In genomic region chr6:83708970-83709747, GRCh38 we compare ENCODE assay signal across 9 cellular contexts. TPM values are rescaled to one million over a fixed set of nuclear protein-coding genes. Genes with fewer than 3 reads are reported as not detected.
DNase-seq lines count a peak whose midpoint lies in the region; ATAC-seq, FAIRE-seq and TF ChIP-seq lines count a peak whose summit lies in the region.
"Had no signal": no experiment of that assay in that cellular context is flagged by ENCODE, and none has a peak within 500 bp of the region (broad histone marks: within the 10 kb centered on the region; RNA-seq: fewer than 3 reads in every experiment).

Gene SNAP91, minus strand, starts transcription at chr6:83709101. Its CDS starts 1,174 bp downstream, at chr6:83707927.

- no peak for TF ChIP-seq EP300 in A549 (IDR thresholded peaks at IDR 0.05)

- H3K27ac ChIP-seq in A549 (peak within 1 kb of the TSS; percentile 35 to 74; a peak in 4 of 6 replicates), GM23248 (no peak within 1 kb of the TSS), aorta (ENCODE audit: low read depth in 1 of 2, low read length in 2 of 2) (no peak within 1 kb of the TSS), Karpas-422 (ENCODE audit: low read length) (no peak within 1 kb of the TSS)

- H3K36me3 Mint-ChIP-seq in effector memory CD8-positive, alpha-beta T cell (ENCODE audit: insufficient read depth) = no peaks in the 10 kb centered on the region
- H3K36me3 Mint-ChIP-seq: activated naive CD4-positive, alpha-beta T cell treated with anti-CD3 and anti-CD28 coated beads, Interleukin-2, amount 50 U/mL, for 24 hours had no signal

- H3K9ac ChIP-seq in GM23248 = no peak within 1 kb of the TSS
- H3K9ac ChIP-seq in Karpas-422 (ENCODE audit: low read length) = no peak within 1 kb of the TSS

- H3K4me3 ChIP-seq in A549 = peak within 1 kb of the TSS; percentile 69
- H3K4me3 ChIP-seq in GM23248 = peak within 1 kb of the TSS; percentile 70
- peak within 1 kb of the TSS; percentile 13 to 66 for H3K4me3 ChIP-seq in aorta (ENCODE audit: low read length in 2 of 2)
- H3K4me3 ChIP-seq in Karpas-422 (ENCODE audit: low read length) = no peak within 1 kb of the TSS

- TF ChIP-seq RAD21 in A549 (conservative IDR thresholded peaks at IDR 0.05 in 1 of 2, IDR thresholded peaks at IDR 0.05 in 1 of 2) = no peak

- H3K9me3 ChIP-seq in A549 (peaks cover 5% of the 10 kb centered on the region; the same call in 2 of the 3 replicates), GM23248 (ENCODE audit: low read depth) (no peaks in the 10 kb centered on the region), aorta (ENCODE audit: control insufficient read depth, low read length) (no peaks in the 10 kb centered on the region), Karpas-422 (ENCODE audit: low read length) (no peaks in the 10 kb centered on the region)

- intact Hi-C loops in aorta (cut with DNase I) = no loop called here

- no peaks in the 10 kb centered on the region for H3F3A ChIP-seq in GM23248 (ENCODE audit: insufficient read depth)

- 27% methylated on average over 11 of the region's 83 CpGs for WGBS in A549 (ENCODE audit: missing lambda C conversion rate)
- 8 to 10% methylated on average over 19 to 32 of the region's 83 CpGs for WGBS in GM23248 (ENCODE audit: low coverage in 1 of 2, low lambda C conversion rate in 2 of 2, missing lambda C conversion rate in 2 of 2), 2 experiments
- WGBS in aorta, 2 donors = 1 to 2% methylated on average over 43 to 83 of the region's 83 CpGs

- peaks cover 0 to 6% of the 10 kb centered on the region in 2 donors for H3K4me1 Mint-ChIP-seq in effector memory CD8-positive, alpha-beta T cell (ENCODE audit: low read depth in 2 of 2)
- H3K4me1 Mint-ChIP-seq: activated naive CD4-positive, alpha-beta T cell treated with anti-CD3 and anti-CD28 coated beads, Interleukin-2, amount 50 U/mL, for 24 hours had no signal

- peaks cover 19 to 54% of the 10 kb centered on the region in 2 donors for H3K27me3 Mint-ChIP-seq in effector memory CD8-positive, alpha-beta T cell

- TF ChIP-seq CTCF in A549 (IDR thresholded peaks at IDR 0.05) = no peak

- DNase-seq in A549 (ENCODE audit: low read depth in 1 of 2, low spot score in 1 of 2) (peak in 1 of 2 experiments; percentile 12), GM23248 (no peak), NCI-H748 treated with DMSO at 0.1 percent for 48 hours (lab: John Stamatoyannopoulos, UW) (peak; percentile 42), middle frontal gyrus (ENCODE audit: extremely low spot score, low spot score) (peak; percentile 42), aorta (peak; percentile 46 to 82), Karpas-422 (no peak), NCI-H1048 (lab: John Stamatoyannopoulos, UW) (no peak)
- no peak for DNase-seq in effector memory CD8-positive, alpha-beta T cell

- in situ Hi-C loops in GM23248 (cut with MboI) = no loop called here

- H4K20me1 ChIP-seq in GM23248 (ENCODE audit: insufficient read depth) (no peaks in the 10 kb centered on the region), Karpas-422 (ENCODE audit: insufficient read depth, low read depth, low read length) (no peaks in the 10 kb centered on the region)

- H3K4me2 ChIP-seq in A549 = peak within 1 kb of the TSS; percentile 96
- peak within 1 kb of the TSS; percentile 65 for H3K4me2 ChIP-seq in GM23248 (ENCODE audit: unreplicated experiment)
- no peak within 1 kb of the TSS for H3K4me2 ChIP-seq in Karpas-422 (ENCODE audit: low read depth, low read length, poor library complexity, severe bottlenecking)

- peak within 1 kb of the TSS; percentile 35 to 65 for H3K4me3 Mint-ChIP-seq in effector memory CD8-positive, alpha-beta T cell
- H3K4me3 Mint-ChIP-seq: activated naive CD4-positive, alpha-beta T cell treated with anti-CD3 and anti-CD28 coated beads, Interleukin-2, amount 50 U/mL, for 24 hours had no signal

- H3K27ac Mint-ChIP-seq in effector memory CD8-positive, alpha-beta T cell = no peak within 1 kb of the TSS
- H3K27ac Mint-ChIP-seq: activated naive CD4-positive, alpha-beta T cell treated with anti-CD3 and anti-CD28 coated beads, Interleukin-2, amount 50 U/mL, for 24 hours had no signal

- H3K9me3 Mint-ChIP-seq in effector memory CD8-positive, alpha-beta T cell = peaks cover 7 to 14% of the 10 kb centered on the region in 2 donors

- H3K4me1 ChIP-seq in A549 = no peaks in the 10 kb centered on the region
- no peaks in the 10 kb centered on the region for H3K4me1 ChIP-seq in GM23248 (ENCODE audit: insufficient read depth)
- no peaks in the 10 kb centered on the region for H3K4me1 ChIP-seq in aorta (ENCODE audit: control insufficient read depth in 1 of 2, insufficient read depth in 2 of 2, low read length in 2 of 2)
- no peaks in the 10 kb centered on the region for H3K4me1 ChIP-seq in Karpas-422 (ENCODE audit: low read length)

- POLR2A ChIA-PET in A549 (lab: Yijun Ruan, JAX) = no interaction called here

- FAIRE-seq in A549 (lab: Jason Lieb, UNC) = no peak

- ATAC-seq in A549 (peak; percentile 80 to 83), aorta (ENCODE audit: low FRiP score) (peak; percentile 78)
- no peak for ATAC-seq in effector memory CD8-positive, alpha-beta T cell (replicated peaks)

- H3K27me3 ChIP-seq in GM23248 (replicated peaks; ENCODE audit: insufficient read depth) = peaks cover 43% of the 10 kb centered on the region
- H3K27me3 ChIP-seq in aorta (ENCODE audit: control insufficient read depth in 1 of 2, insufficient read depth in 2 of 2, low read length in 1 of 2) = no peaks in the 10 kb centered on the region
- H3K27me3 ChIP-seq in Karpas-422 (ENCODE audit: low read length) = no peaks in the 10 kb centered on the region

- H3K36me3 ChIP-seq in GM23248 (ENCODE audit: low read depth) (no peaks in the 10 kb centered on the region), aorta (ENCODE audit: control insufficient read depth in 1 of 2, insufficient read depth in 2 of 2, low read length in 1 of 2) (no peaks in the 10 kb centered on the region), Karpas-422 (ENCODE audit: insufficient read depth, low read length) (no peaks in the 10 kb centered on the region)

- H3K9me2 ChIP-seq in GM23248 (ENCODE audit: insufficient read depth) (no peaks in the 10 kb centered on the region), Karpas-422 (replicated peaks; ENCODE audit: insufficient read depth, low read length) (no peaks in the 10 kb centered on the region)

- H3K79me2 ChIP-seq in GM23248 (ENCODE audit: insufficient read depth) (no peaks in the 10 kb centered on the region), Karpas-422 (ENCODE audit: low read length) (no peaks in the 10 kb centered on the region)

- no peak for TF ChIP-seq POLR2A in A549 (IDR thresholded peaks at IDR 0.05; ENCODE audit: low read length)

- CTCF ChIA-PET in A549 (lab: Yijun Ruan, JAX) = no interaction called here

- peak within 1 kb of the TSS; percentile 66 for H2AFZ ChIP-seq in GM23248
- no peak within 1 kb of the TSS for H2AFZ ChIP-seq in Karpas-422 (ENCODE audit: low read length)

TF ChIP-seq in A549, 52 proteins besides CTCF, POLR2A, EP300 and RAD21:
- TF ChIP-seq PHF8 (IDR thresholded peaks at IDR 0.05; ENCODE audit: borderline replicate concordance, low read depth) (no peak), CBX8 (IDR thresholded peaks at IDR 0.05) (no peak), TP53 (CRISPR knock-in tag; IDR thresholded peaks at IDR 0.05) (no peak), HEYL (CRISPR knock-in tag; IDR thresholded peaks at IDR 0.05) (no peak)

RNA-seq across cellular contexts. Expression of gene SNAP91, which starts in this region (rescaled TPM):
- polyA plus RNA-seq in A549 (2011; rRNA removed) (0.08 and 0.13 TPM in 2 replicates), A549 (2017; fragmentation: RNase III; extraction: RNeasy Plus Mini Kit Qiagen cat#74134 plus additional on column Dnase treatment) (0.07 to 0.39 TPM (median 0.34 TPM) in 3 replicates), GM23248 (2016; fragmentation: Nextera tagmentation; extraction: Ambion mirVana) (not detected in 2 replicates), aorta (under 1 TPM; 0.25 to 0.51 TPM)
- 0.07 and 0.12 TPM in 2 replicates for polyA plus RNA-seq in A549 (2012; cell fraction: cytosol; rRNA removed)
- polyA plus RNA-seq in A549 (2012; cell fraction: nucleus; rRNA removed) = 0.05 and 0.14 TPM in 2 replicates
- 0.39 and 0.41 TPM in 2 replicates for polyA minus RNA-seq in A549 (2011; rRNA and poly(A)+ RNA removed)
- not detected in 2 replicates for total RNA-seq in GM23248 (2014; rRNA removed; shearing (Covaris generic))
- total RNA-seq in aorta = 1 to 10 TPM; 2.1 to 4.3 TPM
- total RNA-seq in Karpas-422 (2014; rRNA removed; shearing (Covaris generic); ENCODE audit: low replicate concordance) = not detected in 2 replicates

Comparison
In these comparisons a context has a peak if more than half of its experiments do, and no peak if none do; other contexts are left out.
1. Peak in ATAC-seq, H3K4me3 ChIP-seq, H3K27ac ChIP-seq and H3K4me2 ChIP-seq in A549; RNA of the gene not detected or under 1 TPM.
2. DNase-seq: peak in NCI-H748 treated with DMSO at 0.1 percent for 48 hours (single experiment), middle frontal gyrus (single experiment) and aorta (2 of 2); none in GM23248 (single experiment), effector memory CD8-positive, alpha-beta T cell (0 of 3), Karpas-422 (single experiment) and NCI-H1048 (single experiment).